23 cellular contexts compared by ENCODE assay signal in the genomic region with DNA sequence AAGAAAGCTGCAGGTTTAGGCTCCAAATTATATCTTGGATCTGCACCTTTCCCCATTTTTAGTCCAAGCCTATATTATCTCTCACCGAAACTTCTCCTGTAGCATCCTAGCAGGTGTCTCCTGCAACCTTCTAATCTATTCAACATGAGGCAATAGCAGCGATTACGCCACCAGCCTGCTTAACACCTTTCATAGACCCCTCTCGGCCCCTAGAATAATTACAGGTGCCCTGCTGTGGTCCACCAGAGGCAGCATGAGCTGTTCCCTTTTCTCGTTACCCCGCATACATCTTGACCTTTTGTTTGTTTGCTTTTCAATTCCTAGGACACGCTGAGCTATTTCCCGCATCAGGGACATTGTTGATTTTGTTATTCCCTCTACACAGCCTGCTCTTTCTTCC.
"Had no signal": no experiment of that assay in that cellular context is flagged by ENCODE, and none has a peak within 500 bp of the region (broad histone marks: within the 10 kb centered on the region; RNA-seq: fewer than 3 reads in every experiment).

No MANE protein-coding gene starts in this region.

- H3K9me3 Mint-ChIP-seq: activated naive CD4-positive, alpha-beta T cell treated with anti-CD3 and anti-CD28 coated beads, Interleukin-2, amount 50 U/mL, for 72 hours; activated T-helper 17 cell treated with anti-CD3 and anti-CD28 coated beads, Interleukin-2, amount 50 U/mL, for 72 hours had no signal

- H3K4me1 ChIP-seq: heart right ventricle, lower lobe of right lung, prostate gland, vagina had no signal

- H3K27me3 ChIP-seq: vagina had no signal

- H3K27ac ChIP-seq: heart right ventricle, lower lobe of right lung, prostate gland, thoracic aorta, vagina, WERI-Rb-1 had no signal

- ATAC-seq: activated naive CD4-positive, alpha-beta T cell treated with anti-CD3 and anti-CD28 coated beads, Interleukin-2, amount 50 U/mL, for 72 hours; activated T-helper 17 cell treated with anti-CD3 and anti-CD28 coated beads, Interleukin-2, amount 50 U/mL, for 72 hours; heart right ventricle; left lobe of liver; lower lobe of right lung had no signal

- H3K4me3 ChIP-seq: prostate gland, vagina had no signal

- H3K36me3 ChIP-seq: heart right ventricle, lower lobe of right lung, prostate gland, thoracic aorta, vagina, WERI-Rb-1 had no signal

- H3K9me3 ChIP-seq: prostate gland, vagina had no signal

- H3K4me3 Mint-ChIP-seq: activated T-cell treated with anti-CD3 and anti-CD28 coated beads, Interleukin-2, amount 50 U/mL, for 24 hours; activated T-helper 17 cell treated with anti-CD3 and anti-CD28 coated beads, Interleukin-2, amount 50 U/mL, for 72 hours; neural crest cell; type B pancreatic cell had no signal

- FAIRE-seq: TTC549 had no signal

- H3K27ac Mint-ChIP-seq: activated naive CD4-positive, alpha-beta T cell treated with anti-CD3 and anti-CD28 coated beads, Interleukin-2, amount 50 U/mL, for 72 hours; activated T-cell treated with anti-CD3 and anti-CD28 coated beads, Interleukin-2, amount 50 U/mL, for 24 hours; activated T-helper 17 cell treated with anti-CD3 and anti-CD28 coated beads, Interleukin-2, amount 50 U/mL, for 72 hours; immature natural killer cell; type B pancreatic cell had no signal

- H3K36me3 Mint-ChIP-seq: activated naive CD4-positive, alpha-beta T cell treated with anti-CD3 and anti-CD28 coated beads, Interleukin-2, amount 50 U/mL, for 72 hours; brain; immature natural killer cell; type B pancreatic cell had no signal

- DNase-seq: activated CD4-positive, alpha-beta T cell treated with anti-CD3 and anti-CD28 coated beads for 1 hour; activated CD4-positive, alpha-beta T cell treated with anti-CD3 and anti-CD28 coated beads, Interleukin-2, amount 50 U/mL, for 1 hour; activated T-cell treated with anti-CD3 and anti-CD28 coated beads, Interleukin-2, amount 50 U/mL, for 24 hours; aorta; erythroblast; foreskin fibroblast; heart right ventricle; immature natural killer cell; lower lobe of right lung; naive B cell; stimulated activated CD4-positive, alpha-beta T cell treated with anti-CD3 and anti-CD28 coated beads, Interleukin-4, amount 100 ng/mL, for 24 hours; stimulated activated naive CD4-positive, alpha-beta T cell treated with Interleukin-2 at 50 U/mL for 16 hours; WERI-Rb-1 had no signal
